ENCODE assay signal across 19 cellular contexts in genomic region chr14:34374998-34375740, GRCh38.
DNase-seq lines count a peak whose midpoint lies in the region; ATAC-seq, FAIRE-seq and TF ChIP-seq lines count a peak whose summit lies in the region.
"Had no signal": no experiment of that assay in that cellular context is flagged by ENCODE, and none has a peak within 500 bp of the region (broad histone marks: within the 10 kb centered on the region; RNA-seq: fewer than 3 reads in every experiment).

No MANE protein-coding gene starts in this region.

- H3K79me2 ChIP-seq in hepatocyte: no peaks in the 10 kb centered on the region

- H3K36me3 ChIP-seq in hepatocyte (replicated peaks; ENCODE audit: insufficient read depth, low read depth): no peaks in the 10 kb centered on the region
- no peaks in the 10 kb centered on the region for H3K36me3 ChIP-seq in small intestine (ENCODE audit: control insufficient read depth in 2 of 2, insufficient read depth in 2 of 2, low read length in 2 of 2)

- DNase-seq in ELR (ENCODE audit: low read depth) (peak; percentile 33), SW480 (ENCODE audit: low spot score) (peak; percentile 14), hepatocyte (ENCODE audit: low spot score) (no peak), small intestine (peak; percentile 88), T1000 (lab: John Stamatoyannopoulos, UW) (no peak), HuH-7 (ENCODE audit: low spot score) (no peak)
- DNase-seq in activated CD8-positive, alpha-beta T cell treated with anti-CD3 and anti-CD28 coated beads, Interleukin-2, amount 10 ng/mL, durations not matched to agents 7 days and 5 days: no peak
- DNase-seq: head of caudate nucleus, naive B cell, NCI-H187, NCI-H774, posterior cingulate gyrus, SW 1271 had no signal

- H3K36me3 Mint-ChIP-seq in activated CD8-positive, alpha-beta T cell treated with anti-CD3 and anti-CD28 coated beads, Interleukin-2, amount 10 ng/mL, durations not matched to agents 7 days and 5 days (ENCODE audit: low read depth): no peaks in the 10 kb centered on the region
- H3K36me3 Mint-ChIP-seq: naive B cell, WTC11 had no signal

- no peak overlapping the region for H3K4me3 Mint-ChIP-seq in activated CD8-positive, alpha-beta T cell treated with anti-CD3 and anti-CD28 coated beads, Interleukin-2, amount 10 ng/mL, durations not matched to agents 7 days and 5 days
- H3K4me3 Mint-ChIP-seq: naive B cell; stimulated activated naive CD8-positive, alpha-beta T cell treated with anti-CD3 and anti-CD28 coated beads, Interleukin-15, Interleukin-2, amounts not matched to agents 100 ng/mL and 50 ng/mL, for 24 hours; WTC11 had no signal

- no peak overlapping the region for H3K4me2 ChIP-seq in hepatocyte

- H3K9me2 ChIP-seq in hepatocyte (replicated peaks; ENCODE audit: insufficient read depth): no peaks in the 10 kb centered on the region

- H3K27me3 ChIP-seq in hepatocyte: no peaks in the 10 kb centered on the region
- H3K27me3 ChIP-seq in small intestine (ENCODE audit: control insufficient read depth in 2 of 2, insufficient read depth in 2 of 2, low read length in 2 of 2): no peaks in the 10 kb centered on the region

- H3K27me3 Mint-ChIP-seq in activated CD8-positive, alpha-beta T cell treated with anti-CD3 and anti-CD28 coated beads, Interleukin-2, amount 10 ng/mL, durations not matched to agents 7 days and 5 days (ENCODE audit: low read depth): no peaks in the 10 kb centered on the region
- H3K27me3 Mint-ChIP-seq: naive B cell; stimulated activated naive CD8-positive, alpha-beta T cell treated with anti-CD3 and anti-CD28 coated beads, Interleukin-15, Interleukin-2, amounts not matched to agents 100 ng/mL and 50 ng/mL, for 24 hours had no signal

- H3K4me1 ChIP-seq in hepatocyte (ENCODE audit: insufficient read depth) (peaks cover 20% of the 10 kb centered on the region), small intestine (ENCODE audit: control insufficient read depth in 2 of 2, insufficient read depth in 1 of 2, low read depth in 1 of 2, low read length in 1 of 2) (no peaks in the 10 kb centered on the region)

- CTCF ChIA-PET in activated CD8-positive, alpha-beta T cell treated with anti-CD3 and anti-CD28 coated beads, Interleukin-2, amount 10 ng/mL, durations not matched to agents 7 days and 5 days (lab: Charles Lee): no interaction called here

- H3K27ac ChIP-seq in hepatocyte (peak overlapping the region; percentile 86), small intestine (ENCODE audit: low read depth in 1 of 2, low read length in 1 of 2) (peak overlapping the region in 1 of 2 donors; percentile 63)

- POLR2A ChIA-PET in activated CD8-positive, alpha-beta T cell treated with anti-CD3 and anti-CD28 coated beads, Interleukin-2, amount 10 ng/mL, durations not matched to agents 7 days and 5 days (lab: Charles Lee): no interaction called here

- no peak overlapping the region for H3K27ac Mint-ChIP-seq in activated CD8-positive, alpha-beta T cell treated with anti-CD3 and anti-CD28 coated beads, Interleukin-2, amount 10 ng/mL, durations not matched to agents 7 days and 5 days
- H3K27ac Mint-ChIP-seq: activated T-helper 2 cell treated with anti-CD3 and anti-CD28 coated beads, Interferon-gamma antibody, Interleukin-2, Interleukin-4, amounts not matched to agents 10 μg/mL and 5 μg/mL and 100 μg/mL, durations not matched to agents 14 hours and 24 hours and 36 hours; naive B cell; stimulated activated naive CD8-positive, alpha-beta T cell treated with anti-CD3 and anti-CD28 coated beads, Interleukin-15, Interleukin-2, amounts not matched to agents 100 ng/mL and 50 ng/mL, for 24 hours; WTC11 had no signal

- H3K9me3 ChIP-seq in hepatocyte (ENCODE audit: low read depth) (no peaks in the 10 kb centered on the region), small intestine (ENCODE audit: control insufficient read depth, low read depth) (no peaks in the 10 kb centered on the region)

- no peaks in the 10 kb centered on the region for H3K9me3 Mint-ChIP-seq in activated CD8-positive, alpha-beta T cell treated with anti-CD3 and anti-CD28 coated beads, Interleukin-2, amount 10 ng/mL, durations not matched to agents 7 days and 5 days (ENCODE audit: insufficient read depth)
- H3K9me3 Mint-ChIP-seq: activated T-helper 2 cell treated with anti-CD3 and anti-CD28 coated beads, Interferon-gamma antibody, Interleukin-2, Interleukin-4, amounts not matched to agents 10 μg/mL and 5 μg/mL and 100 μg/mL, durations not matched to agents 14 hours and 24 hours and 36 hours; naive B cell; stimulated activated naive CD8-positive, alpha-beta T cell treated with anti-CD3 and anti-CD28 coated beads, Interleukin-15, Interleukin-2, amounts not matched to agents 100 ng/mL and 50 ng/mL, for 24 hours; WTC11 had no signal

- WGBS in hepatocyte (ENCODE audit: low lambda C conversion rate, missing lambda C conversion rate): 61% methylated on average over 3 of the region's 3 CpGs
- WGBS in small intestine, 3 donors: 14 to 56% (median 24%) methylated on average over 3 of the region's 3 CpGs

- TF ChIP-seq CTCF in hepatocyte (IDR thresholded peaks at IDR 0.05; ENCODE audit: poor library complexity): no peak

- H3K4me3 ChIP-seq in hepatocyte (no peak overlapping the region), small intestine (ENCODE audit: low read depth in 1 of 2, low read length in 2 of 2) (no peak overlapping the region)

- no peaks in the 10 kb centered on the region for H4K20me1 ChIP-seq in hepatocyte (ENCODE audit: insufficient read depth, poor library complexity, severe bottlenecking)

- H2AFZ ChIP-seq in hepatocyte: no peak overlapping the region

- FAIRE-seq in small intestine (lab: Jason Lieb, UNC): no peak
- FAIRE-seq: D721Med, RCC 7860 had no signal

- no peak for ATAC-seq in HG02870 (IDR thresholded peaks at IDR 0.05; ENCODE audit: unreplicated experiment)
- ATAC-seq in activated CD8-positive, alpha-beta T cell treated with anti-CD3 and anti-CD28 coated beads, Interleukin-2, amount 10 ng/mL, durations not matched to agents 7 days and 5 days: no peak
- ATAC-seq: WTC11 had no signal

- no peaks in the 10 kb centered on the region for H3K4me1 Mint-ChIP-seq in activated CD8-positive, alpha-beta T cell treated with anti-CD3 and anti-CD28 coated beads, Interleukin-2, amount 10 ng/mL, durations not matched to agents 7 days and 5 days (ENCODE audit: low read depth)
- H3K4me1 Mint-ChIP-seq: naive B cell had no signal

Comparison
In these comparisons a context has a peak if more than half of its experiments do, and no peak if none do; other contexts are left out.
1. DNase-seq: peak in ELR (single experiment), SW480 (single experiment) and small intestine (single experiment); none in hepatocyte (single experiment), T1000 (single experiment), HuH-7 (single experiment) and activated CD8-positive, alpha-beta T cell treated with anti-CD3 and anti-CD28 coated beads, Interleukin-2, amount 10 ng/mL, durations not matched to agents 7 days and 5 days (single experiment).